1 cellular context compared by ENCODE assay signal in the genomic region with DNA sequence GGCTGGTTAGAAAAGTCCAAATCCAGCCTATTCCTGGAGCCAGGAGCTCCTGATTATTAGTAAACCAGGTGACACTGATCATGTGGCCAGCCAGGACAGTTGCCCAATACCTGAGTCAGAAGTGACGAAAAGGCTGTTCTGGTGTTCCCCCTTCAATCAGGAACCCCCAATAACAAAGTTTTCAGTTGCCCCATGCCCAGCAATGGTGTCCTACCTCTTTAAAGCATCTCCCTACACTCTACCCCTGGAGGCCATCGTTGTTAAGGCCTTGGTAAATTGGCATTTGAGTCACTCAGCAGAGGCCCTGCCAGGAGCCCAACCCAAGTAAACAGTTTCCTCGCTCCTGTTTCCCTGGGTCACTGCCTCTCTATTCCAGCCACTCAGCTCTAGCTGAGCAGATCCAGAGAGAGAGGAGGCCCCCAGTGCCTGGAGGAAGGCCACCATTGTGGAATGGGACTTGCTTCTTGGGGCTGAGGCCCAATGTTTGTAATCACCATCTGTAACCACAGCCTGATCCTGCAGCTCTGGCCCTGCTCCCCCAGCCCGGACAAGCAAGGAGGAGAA.
TF ChIP-seq lines count a peak whose summit lies in the region.

No MANE protein-coding gene starts in this region.

TF ChIP-seq in GM23338, 12 proteins besides CTCF, POLR2A, EP300 and RAD21 (continued from another document):
- no peak for TF ChIP-seq ZNF462 (CRISPR knock-in tag; IDR thresholded peaks at IDR 0.05)
- no peak for TF ChIP-seq NANOG (IDR thresholded peaks at IDR 0.05; ENCODE audit: borderline replicate concordance)
